Comparison of ENCODE assay signal across 8 cellular contexts in the genomic region with DNA sequence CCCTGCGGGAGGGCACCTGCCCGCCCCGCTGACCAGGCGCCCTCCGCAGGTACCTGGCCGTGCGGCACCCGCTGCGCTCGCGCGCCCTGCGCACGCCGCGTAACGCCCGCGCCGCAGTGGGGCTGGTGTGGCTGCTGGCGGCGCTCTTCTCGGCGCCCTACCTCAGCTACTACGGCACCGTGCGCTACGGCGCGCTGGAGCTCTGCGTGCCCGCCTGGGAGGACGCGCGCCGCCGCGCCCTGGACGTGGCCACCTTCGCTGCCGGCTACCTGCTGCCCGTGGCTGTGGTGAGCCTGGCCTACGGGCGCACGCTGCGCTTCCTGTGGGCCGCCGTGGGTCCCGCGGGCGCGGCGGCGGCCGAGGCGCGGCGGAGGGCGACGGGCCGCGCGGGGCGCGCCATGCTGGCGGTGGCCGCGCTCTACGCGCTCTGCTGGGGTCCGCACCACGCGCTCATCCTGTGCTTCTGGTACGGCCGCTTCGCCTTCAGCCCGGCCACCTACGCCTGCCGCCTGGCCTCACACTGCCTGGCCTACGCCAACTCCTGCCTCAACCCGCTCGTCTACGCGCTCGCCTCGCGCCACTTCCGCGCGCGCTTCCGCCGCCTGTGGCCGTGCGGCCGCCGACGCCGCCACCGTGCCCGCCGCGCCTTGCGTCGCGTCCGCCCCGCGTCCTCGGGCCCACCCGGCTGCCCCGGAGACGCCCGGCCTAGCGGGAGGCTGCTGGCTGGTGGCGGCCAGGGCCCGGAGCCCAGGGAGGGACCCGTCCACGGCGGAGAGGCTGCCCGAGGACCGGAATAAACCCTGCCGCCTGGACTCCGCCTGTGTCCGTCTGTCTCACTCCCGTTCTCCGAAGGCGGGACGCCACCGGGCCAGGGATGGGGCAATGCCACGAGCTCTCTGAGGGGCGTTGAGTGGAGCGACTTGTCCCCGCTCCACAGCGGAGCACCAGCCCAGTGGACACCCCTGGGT. TPM values are rescaled to one million over a fixed set of nuclear protein-coding genes. Genes with fewer than 3 reads are reported as not detected.
DNase-seq lines count a peak whose midpoint lies in the region; ATAC-seq and TF ChIP-seq lines count a peak whose summit lies in the region.

No MANE protein-coding gene starts in this region.

- H2AFZ ChIP-seq in SK-N-SH (ENCODE audit: low read depth) (no peak overlapping the region), smooth muscle cell (ENCODE audit: low read depth) (no peak overlapping the region)

- no peaks in the 10 kb centered on the region for H3K9me3 Mint-ChIP-seq in activated T-cell treated with anti-CD3 and anti-CD28 coated beads, Interleukin-2, amount 50 U/mL, for 72 hours

- no peak overlapping the region for H3K27ac Mint-ChIP-seq in activated T-cell treated with anti-CD3 and anti-CD28 coated beads, Interleukin-2, amount 50 U/mL, for 72 hours

- no peak for TF ChIP-seq CTCF in SK-N-SH (IDR thresholded peaks at IDR 0.05)
- TF ChIP-seq CTCF in smooth muscle cell (IDR thresholded peaks at IDR 0.05; ENCODE audit: borderline replicate concordance, insufficient read depth, poor library complexity, severe bottlenecking): no peak

- ATAC-seq in SK-N-SH treated with all-trans-retinoic acid at 6 μM for 48 hours (no peak), GM19023 (IDR thresholded peaks at IDR 0.05; ENCODE audit: unreplicated experiment) (no peak), HG03565 (IDR thresholded peaks at IDR 0.05; ENCODE audit: unreplicated experiment) (no peak)
- peak; percentile 77 to 80 for ATAC-seq in activated T-cell treated with anti-CD3 and anti-CD28 coated beads, Interleukin-2, amount 50 U/mL, for 72 hours (replicated peaks in 1 of 2)

- no peaks in the 10 kb centered on the region for H3K9me2 ChIP-seq in SK-N-SH

- peak overlapping the region; percentile 78 for H3K4me3 Mint-ChIP-seq in activated T-cell treated with anti-CD3 and anti-CD28 coated beads, Interleukin-2, amount 50 U/mL, for 72 hours

- no peak overlapping the region for H3K4me3 ChIP-seq in SK-N-SH (ENCODE audit: low read depth in 2 of 2, low read length in 1 of 2)
- peak overlapping the region; percentile 41 for H3K4me3 ChIP-seq in iPS-11a (ENCODE audit: low read depth, low read length)
- peak overlapping the region; percentile 24 for H3K4me3 ChIP-seq in smooth muscle cell

- H3K27ac ChIP-seq in SK-N-SH (ENCODE audit: low read depth in 2 of 2, low read length in 1 of 2) (no peak overlapping the region), smooth muscle cell (ENCODE audit: low read depth) (no peak overlapping the region)

- H3K27me3 Mint-ChIP-seq in activated T-cell treated with anti-CD3 and anti-CD28 coated beads, Interleukin-2, amount 50 U/mL, for 72 hours (ENCODE audit: low read depth): peaks cover 32% of the 10 kb centered on the region

- H3K4me1 ChIP-seq in SK-N-SH (ENCODE audit: control insufficient read depth in 1 of 2, insufficient read depth in 2 of 2, low read depth in 1 of 2, low read length in 1 of 2) (no peaks in the 10 kb centered on the region), smooth muscle cell (ENCODE audit: low read depth) (no peaks in the 10 kb centered on the region)

- H4K20me1 ChIP-seq in SK-N-SH (ENCODE audit: insufficient read depth) (no peaks in the 10 kb centered on the region), smooth muscle cell (ENCODE audit: low read depth) (no peaks in the 10 kb centered on the region)

- no peak for TF ChIP-seq RAD21 in SK-N-SH (IDR thresholded peaks at IDR 0.05; ENCODE audit: low read length)

- TF ChIP-seq EP300 in SK-N-SH (IDR thresholded peaks at IDR 0.05; ENCODE audit: borderline replicate concordance in 1 of 2, low read depth in 1 of 2, low read length in 1 of 2): no peak

- H3K79me2 ChIP-seq in SK-N-SH (ENCODE audit: insufficient read depth): no peaks in the 10 kb centered on the region
- no peaks in the 10 kb centered on the region for H3K79me2 ChIP-seq in smooth muscle cell (ENCODE audit: low read depth)

- no CpG with 5 or more reads among the region's 135 CpGs for WGBS in SK-N-SH (ENCODE audit: low lambda C conversion rate)
- WGBS in smooth muscle cell (ENCODE audit: low lambda C conversion rate): 12% methylated on average over 112 of the region's 135 CpGs

- H3K9me3 ChIP-seq in SK-N-SH (no peaks in the 10 kb centered on the region), smooth muscle cell (replicated peaks; ENCODE audit: low read depth) (no peaks in the 10 kb centered on the region)

- H3K27me3 ChIP-seq in SK-N-SH (ENCODE audit: insufficient read depth) (no peaks in the 10 kb centered on the region; the same call in 1 of the 2 replicates), smooth muscle cell (ENCODE audit: low read depth) (peaks cover 47% of the 10 kb centered on the region)

- CTCF ChIA-PET in SK-N-SH (lab: Yijun Ruan, JAX): interaction anchor here (0.8 to 14.0 kb wide), 2 partner anchors 15 to 35 kb away, joined by 3 to 182 read pairs; no protein-coding TSS in a partner anchor

- H3K4me2 ChIP-seq in SK-N-SH: no peak overlapping the region
- H3K4me2 ChIP-seq in smooth muscle cell: peak overlapping the region; percentile 76

- H3K4me1 Mint-ChIP-seq in activated T-cell treated with anti-CD3 and anti-CD28 coated beads, Interleukin-2, amount 50 U/mL, for 72 hours (ENCODE audit: low read depth): no peaks in the 10 kb centered on the region

- H3F3A ChIP-seq in SK-N-SH (replicated peaks; ENCODE audit: insufficient read depth) (no peaks in the 10 kb centered on the region), smooth muscle cell (ENCODE audit: low read depth) (no peaks in the 10 kb centered on the region)

- H3K36me3 ChIP-seq in SK-N-SH (replicated peaks in 1 of 2; ENCODE audit: control insufficient read depth in 1 of 2, insufficient read depth in 2 of 2, low read length in 1 of 2) (peaks cover 4 to 7% of the 10 kb centered on the region in 2 experiments), smooth muscle cell (ENCODE audit: low read depth) (no peaks in the 10 kb centered on the region)

- DNase-seq in SK-N-SH (peak; percentile 71), smooth muscle cell (lab: John Stamatoyannopoulos, UW; ENCODE audit: unreplicated experiment) (no peak), putamen (ENCODE audit: low spot score) (no peak)
- peak; percentile 38 to 47 for DNase-seq in activated T-cell treated with anti-CD3 and anti-CD28 coated beads, Interleukin-2, amount 50 U/mL, for 72 hours

- H3K36me3 Mint-ChIP-seq in activated T-cell treated with anti-CD3 and anti-CD28 coated beads, Interleukin-2, amount 50 U/mL, for 72 hours (ENCODE audit: insufficient read depth in 2 of 2): peaks cover 0 to 2% of the 10 kb centered on the region in 2 donors

- H3K9ac ChIP-seq in SK-N-SH (no peak overlapping the region), smooth muscle cell (ENCODE audit: low read depth) (no peak overlapping the region)

- POLR2A ChIA-PET in SK-N-SH (lab: Yijun Ruan, JAX): interaction anchor here (1.0 kb wide), 1 partner anchor 17 kb away, joined by 5 read pairs; the partner anchor contains the start of gene GCAT

TF ChIP-seq in SK-N-SH, 30 proteins besides CTCF, POLR2A, EP300 and RAD21 (continues in another document):
- TF ChIP-seq POLR2AphosphoS5 (IDR thresholded peaks at IDR 0.05; ENCODE audit: low read depth, low read length): no peak
- TF ChIP-seq NFIC (IDR thresholded peaks at IDR 0.05; ENCODE audit: borderline replicate concordance): no peak
- no peak for TF ChIP-seq MEF2A (IDR thresholded peaks at IDR 0.05; ENCODE audit: borderline replicate concordance, low read depth)

TF ChIP-seq in SK-N-SH treated with all-trans-retinoic acid at 6 μM for 48 hours, 23 proteins besides CTCF, POLR2A, EP300 and RAD21 (continues in another document):
- TF ChIP-seq CSRNP3 (CRISPR knock-in tag; IDR thresholded peaks at IDR 0.05) (no peak), TOX (CRISPR knock-in tag; IDR thresholded peaks at IDR 0.05; ENCODE audit: borderline replicate concordance) (no peak), CSDC2 (CRISPR knock-in tag; IDR thresholded peaks at IDR 0.05) (no peak), ARNTL (CRISPR knock-in tag; IDR thresholded peaks at IDR 0.05; ENCODE audit: borderline replicate concordance, low read depth) (no peak), GLIS3 (CRISPR knock-in tag; IDR thresholded peaks at IDR 0.05) (no peak)

RNA-seq across cellular contexts. Expression of gene GALR3, which starts 1.8 kb away (rescaled TPM):
- polyA plus RNA-seq in SK-N-SH (2012; rRNA removed) (not detected in 2 replicates), smooth muscle cell (0.26 TPM in 1 of 2 replicates, not detected in the other)
- not detected in 2 replicates for polyA plus RNA-seq in SK-N-SH (2012; cell fraction: cytosol; rRNA removed)
- polyA plus RNA-seq in SK-N-SH (2012; cell fraction: nucleus; rRNA removed): 0.13 and 0.50 TPM in 2 replicates
- total RNA-seq in activated T-cell treated with anti-CD3 and anti-CD28 coated beads, Interleukin-2, amount 50 U/mL, for 72 hours: under 1 TPM in 1 of 2 donors, not detected in 1; 0.29 TPM
- total RNA-seq in smooth muscle cell: not detected in 2 replicates

RNA-seq across cellular contexts. Expression of gene GCAT, which starts 17.2 kb away (rescaled TPM):
- polyA plus RNA-seq in SK-N-SH (2012; rRNA removed): 20.3 and 24.2 TPM in 2 replicates
- 11.1 and 17.2 TPM in 2 replicates for polyA plus RNA-seq in SK-N-SH (2012; cell fraction: cytosol; rRNA removed)
- 31.2 and 33.0 TPM in 2 replicates for polyA plus RNA-seq in SK-N-SH (2012; cell fraction: nucleus; rRNA removed)
- total RNA-seq in activated T-cell treated with anti-CD3 and anti-CD28 coated beads, Interleukin-2, amount 50 U/mL, for 72 hours: 10 to 100 TPM; 14.9 to 22.7 TPM
- total RNA-seq in smooth muscle cell: 10.8 and 13.5 TPM in 2 replicates
- 21.2 and 30.6 TPM in 2 replicates for polyA plus RNA-seq in smooth muscle cell

RNA-seq across cellular contexts. Expression of gene ANKRD54, which starts 19.2 kb away (rescaled TPM):
- polyA plus RNA-seq in SK-N-SH (2012; rRNA removed) (27.5 and 27.6 TPM in 2 replicates), smooth muscle cell (22.2 and 26.2 TPM in 2 replicates)
- 15.9 and 21.5 TPM in 2 replicates for polyA plus RNA-seq in SK-N-SH (2012; cell fraction: cytosol; rRNA removed)
- 57.6 and 61.4 TPM in 2 replicates for polyA plus RNA-seq in SK-N-SH (2012; cell fraction: nucleus; rRNA removed)
- total RNA-seq in activated T-cell treated with anti-CD3 and anti-CD28 coated beads, Interleukin-2, amount 50 U/mL, for 72 hours: 10 to 100 TPM; 22.8 to 28.2 TPM
- total RNA-seq in smooth muscle cell: 24.5 and 26.6 TPM in 2 replicates

RNA-seq across cellular contexts. Expression of gene EIF3L, which starts 24.3 kb away (rescaled TPM):
- polyA plus RNA-seq in SK-N-SH (2012; rRNA removed) (478 and 642 TPM in 2 replicates), smooth muscle cell (165 and 182 TPM in 2 replicates)
- polyA plus RNA-seq in SK-N-SH (2012; cell fraction: cytosol; rRNA removed): 510 and 587 TPM in 2 replicates
- polyA plus RNA-seq in SK-N-SH (2012; cell fraction: nucleus; rRNA removed): 152 and 266 TPM in 2 replicates
- 100 to 1,000 TPM; 826 to 905 TPM for total RNA-seq in activated T-cell treated with anti-CD3 and anti-CD28 coated beads, Interleukin-2, amount 50 U/mL, for 72 hours
- total RNA-seq in smooth muscle cell: 264 and 274 TPM in 2 replicates

Comparison
In these comparisons a context has a peak if more than half of its experiments do, and no peak if none do; other contexts are left out.
1. DNase-seq: peak in SK-N-SH (single experiment) and activated T-cell treated with anti-CD3 and anti-CD28 coated beads, Interleukin-2, amount 50 U/mL, for 72 hours (2 of 2); none in smooth muscle cell (single experiment) and putamen (single experiment).
2. H3K4me3 ChIP-seq: peak in iPS-11a (single experiment) and smooth muscle cell (single experiment); none in SK-N-SH (0 of 2).
3. ATAC-seq: peak in activated T-cell treated with anti-CD3 and anti-CD28 coated beads, Interleukin-2, amount 50 U/mL, for 72 hours (2 of 2); none in SK-N-SH treated with all-trans-retinoic acid at 6 μM for 48 hours (single experiment), GM19023 (single experiment) and HG03565 (single experiment).